8 cellular contexts compared by ENCODE assay signal in genomic region chr3:49723301-49723630, GRCh38. TPM values are rescaled to one million over a fixed set of nuclear protein-coding genes. Genes with fewer than 3 reads are reported as not detected.
DNase-seq lines count a peak whose midpoint lies in the region; TF ChIP-seq lines count a peak whose summit lies in the region.

No MANE protein-coding gene starts in this region.

- no peak overlapping the region for H2AFZ ChIP-seq in smooth muscle cell (ENCODE audit: low read depth)

- in situ Hi-C loops in brain microvascular endothelial cell (cut with HindIII; ENCODE audit: low pct_ligation_motif_present, low sequenced_read_pairs) = no loop called here

- no peaks in the 10 kb centered on the region for H3K27me3 ChIP-seq in brain microvascular endothelial cell (replicated peaks)
- no peaks in the 10 kb centered on the region for H3K27me3 ChIP-seq in smooth muscle cell (ENCODE audit: low read depth)

- H3K4me2 ChIP-seq in smooth muscle cell = peak overlapping the region; percentile 90

- peaks cover 12% of the 10 kb centered on the region for H3K4me1 ChIP-seq in smooth muscle cell (ENCODE audit: low read depth)

- peak overlapping the region; percentile 98 for H3K9ac ChIP-seq in smooth muscle cell (ENCODE audit: low read depth)

- TF ChIP-seq CTCF in brain microvascular endothelial cell (IDR thresholded peaks at IDR 0.05; ENCODE audit: low read depth, low read length, missing control alignments) = no peak
- TF ChIP-seq CTCF in smooth muscle cell (IDR thresholded peaks at IDR 0.05; ENCODE audit: borderline replicate concordance, insufficient read depth, poor library complexity, severe bottlenecking) = no peak

- peaks cover 15% of the 10 kb centered on the region for H4K20me1 ChIP-seq in smooth muscle cell (ENCODE audit: low read depth)

- WGBS in smooth muscle cell (ENCODE audit: low lambda C conversion rate) = 2% methylated on average over 20 of the region's 20 CpGs

- H3K79me2 ChIP-seq in smooth muscle cell (ENCODE audit: low read depth) = peaks cover 13% of the 10 kb centered on the region

- peaks cover 38% of the 10 kb centered on the region for H3K36me3 ChIP-seq in brain microvascular endothelial cell (replicated peaks)
- H3K36me3 ChIP-seq in smooth muscle cell (ENCODE audit: low read depth) = no peaks in the 10 kb centered on the region

- H3F3A ChIP-seq in smooth muscle cell (ENCODE audit: low read depth) = peaks cover 12% of the 10 kb centered on the region

- H3K27ac ChIP-seq in brain microvascular endothelial cell = peak overlapping the region; percentile 92
- peak overlapping the region; percentile 94 for H3K27ac ChIP-seq in smooth muscle cell (ENCODE audit: low read depth)

- peak overlapping the region; percentile 100 for H3K4me3 ChIP-seq in brain microvascular endothelial cell (ENCODE audit: low read depth, low read length)
- H3K4me3 ChIP-seq in smooth muscle cell = peak overlapping the region; percentile 73

- no peaks in the 10 kb centered on the region for H3K9me3 ChIP-seq in smooth muscle cell (replicated peaks; ENCODE audit: low read depth)

- DNase-seq in COR-L47 (lab: John Stamatoyannopoulos, UW) = peak; percentile 32
- peak; percentile 54 for DNase-seq in HT-29 (ENCODE audit: low spot score)
- DNase-seq in T-helper 1 cell = peak; percentile 40 to 69 (median 57)
- DNase-seq in brain microvascular endothelial cell = peak; percentile 41
- peak; percentile 42 for DNase-seq in iPS-NIHi7 (ENCODE audit: extremely low spot score)
- DNase-seq in smooth muscle cell (lab: John Stamatoyannopoulos, UW; ENCODE audit: unreplicated experiment) = no peak
- no peak for DNase-seq in DMS153 treated with DMSO at 0.1 percent for 48 hours (lab: John Stamatoyannopoulos, UW; ENCODE audit: unreplicated experiment)
- no peak for DNase-seq in NCI-H1048 (lab: John Stamatoyannopoulos, UW)

RNA-seq across cellular contexts. Expression of gene GMPPB, which starts 0.5 kb away (rescaled TPM):
- total RNA-seq in HT-29 (2014; rRNA removed; shearing (Covaris generic)) = 40.0 and 45.1 TPM in 2 replicates
- total RNA-seq in smooth muscle cell = 21.1 and 21.3 TPM in 2 replicates
- polyA plus RNA-seq in smooth muscle cell = 68.3 and 74.8 TPM in 2 replicates

RNA-seq across cellular contexts. Expression of gene AMIGO3, which starts 3.8 kb away (rescaled TPM):
- 2.0 and 2.7 TPM in 2 replicates for total RNA-seq in HT-29 (2014; rRNA removed; shearing (Covaris generic))
- total RNA-seq in smooth muscle cell = 2.8 and 2.9 TPM in 2 replicates
- 2.2 and 2.4 TPM in 2 replicates for polyA plus RNA-seq in smooth muscle cell

RNA-seq across cellular contexts. Expression of gene RNF123, which starts 33.9 kb away (rescaled TPM):
- 22.4 and 24.3 TPM in 2 replicates for total RNA-seq in HT-29 (2014; rRNA removed; shearing (Covaris generic))
- total RNA-seq in smooth muscle cell = 15.8 and 17.3 TPM in 2 replicates
- polyA plus RNA-seq in smooth muscle cell = 23.9 and 37.8 TPM in 2 replicates

RNA-seq across cellular contexts. Expression of gene MST1, which starts 34.0 kb away (rescaled TPM):
- 2.2 and 3.3 TPM in 2 replicates for total RNA-seq in HT-29 (2014; rRNA removed; shearing (Covaris generic))
- total RNA-seq in smooth muscle cell = 15.4 and 18.7 TPM in 2 replicates
- polyA plus RNA-seq in smooth muscle cell = 22.9 and 28.5 TPM in 2 replicates

RNA-seq across cellular contexts. Expression of gene APEH, which starts 49.1 kb away (rescaled TPM):
- total RNA-seq in HT-29 (2014; rRNA removed; shearing (Covaris generic)) = 246 and 254 TPM in 2 replicates
- 53.1 and 69.4 TPM in 2 replicates for total RNA-seq in smooth muscle cell
- 91.7 and 104 TPM in 2 replicates for polyA plus RNA-seq in smooth muscle cell

Comparison
In these comparisons a context has a peak if more than half of its experiments do, and no peak if none do; other contexts are left out.
1. DNase-seq: peak in COR-L47 (single experiment), HT-29 (single experiment), T-helper 1 cell (5 of 5), brain microvascular endothelial cell (single experiment) and iPS-NIHi7 (single experiment); none in smooth muscle cell (single experiment), DMS153 treated with DMSO at 0.1 percent for 48 hours (single experiment) and NCI-H1048 (single experiment).